8 cellular contexts compared by ENCODE assay signal in genomic region chr10:31697271-31698168, GRCh38.
A peak's percentile ranks its signal among the peaks of the same experiment; 100 is the strongest.
DNase-seq lines count a peak whose midpoint lies in the region; ATAC-seq and TF ChIP-seq lines count a peak whose summit lies in the region.

No MANE protein-coding gene starts in this region.

- peak overlapping the region; percentile 93 for H2AFZ ChIP-seq in osteoblast (ENCODE audit: low read length)

- CTCF ChIA-PET in activated CD4-positive, alpha-beta memory T cell treated with anti-CD3 and anti-CD28 coated beads for 36 hours (lab: Charles Lee): no interaction called here
- CTCF ChIA-PET in CD4-positive, alpha-beta memory T cell (lab: Charles Lee; ENCODE audit: partially characterized antibody): no interaction called here

- peaks cover 24% of the 10 kb centered on the region for H3K4me1 ChIP-seq in osteoblast (ENCODE audit: insufficient read depth, low read length)
- no peaks in the 10 kb centered on the region for H3K4me1 ChIP-seq in CD4-positive, alpha-beta memory T cell (ENCODE audit: insufficient read depth, low read length)

- peak overlapping the region; percentile 86 for H3K27ac ChIP-seq in osteoblast (ENCODE audit: low read depth, low read length)
- no peak overlapping the region for H3K27ac ChIP-seq in CD4-positive, alpha-beta memory T cell (ENCODE audit: low read depth, low read length)

- H3K36me3 ChIP-seq in osteoblast (ENCODE audit: insufficient read depth, low read length): no peaks in the 10 kb centered on the region
- H3K36me3 ChIP-seq in CD4-positive, alpha-beta memory T cell (ENCODE audit: insufficient read depth, low read length): no peaks in the 10 kb centered on the region

- no peaks in the 10 kb centered on the region for H3K4me1 Mint-ChIP-seq in activated CD4-positive, alpha-beta memory T cell treated with anti-CD3 and anti-CD28 coated beads for 36 hours (ENCODE audit: low read depth)
- H3K4me1 Mint-ChIP-seq in CD4-positive, alpha-beta memory T cell: no peaks in the 10 kb centered on the region

- no peaks in the 10 kb centered on the region for H3K27me3 Mint-ChIP-seq in activated CD4-positive, alpha-beta memory T cell treated with anti-CD3 and anti-CD28 coated beads for 36 hours
- H3K27me3 Mint-ChIP-seq in CD4-positive, alpha-beta memory T cell: no peaks in the 10 kb centered on the region

- TF ChIP-seq CTCF in osteoblast (IDR thresholded peaks at IDR 0.05; ENCODE audit: extremely low read depth, low read depth, low read length): no peak

- peak overlapping the region; percentile 29 for H3K4me3 ChIP-seq in osteoblast (ENCODE audit: insufficient read depth, low read length)
- H3K4me3 ChIP-seq in CD4-positive, alpha-beta memory T cell (ENCODE audit: low read length in 2 of 2): no peak overlapping the region

- no peaks in the 10 kb centered on the region for H4K20me1 ChIP-seq in osteoblast (ENCODE audit: insufficient read depth, low read length)

- H3K36me3 Mint-ChIP-seq in activated CD4-positive, alpha-beta memory T cell treated with anti-CD3 and anti-CD28 coated beads for 36 hours: no peaks in the 10 kb centered on the region
- no peaks in the 10 kb centered on the region for H3K36me3 Mint-ChIP-seq in CD4-positive, alpha-beta memory T cell

- no peak overlapping the region for H3K27ac Mint-ChIP-seq in activated CD4-positive, alpha-beta memory T cell treated with anti-CD3 and anti-CD28 coated beads for 36 hours
- no peak overlapping the region for H3K27ac Mint-ChIP-seq in CD4-positive, alpha-beta memory T cell

- intact Hi-C loops in activated CD4-positive, alpha-beta memory T cell treated with anti-CD3 and anti-CD28 coated beads for 36 hours (cut with micrococcal nuclease): no loop called here
- intact Hi-C loops in CD4-positive, alpha-beta memory T cell (cut with micrococcal nuclease): no loop called here

- no peaks in the 10 kb centered on the region for H3K79me2 ChIP-seq in osteoblast (ENCODE audit: insufficient read depth, low read length)

- peak; percentile 88 for DNase-seq in AG20443 (ENCODE audit: low spot score)
- DNase-seq in fibroblast of the conjunctiva (ENCODE audit: low read depth): peak; percentile 30
- DNase-seq in osteoblast (ENCODE audit: insufficient read length, low spot score, missing footprints): peak; percentile 94
- no peak for DNase-seq in activated CD4-positive, alpha-beta memory T cell treated with anti-CD3 and anti-CD28 coated beads for 36 hours
- DNase-seq in CD4-positive, alpha-beta memory T cell: no peak

- H3K4me3 Mint-ChIP-seq in activated CD4-positive, alpha-beta memory T cell treated with anti-CD3 and anti-CD28 coated beads for 36 hours: no peak overlapping the region
- no peak overlapping the region for H3K4me3 Mint-ChIP-seq in CD4-positive, alpha-beta memory T cell

- POLR2A ChIA-PET in activated CD4-positive, alpha-beta memory T cell treated with anti-CD3 and anti-CD28 coated beads for 36 hours (lab: Charles Lee): no interaction called here
- POLR2A ChIA-PET in CD4-positive, alpha-beta memory T cell (lab: Charles Lee; ENCODE audit: partially characterized antibody): no interaction called here

- H3K27me3 ChIP-seq in osteoblast (ENCODE audit: insufficient read depth, low read length): no peaks in the 10 kb centered on the region
- no peaks in the 10 kb centered on the region for H3K27me3 ChIP-seq in CD4-positive, alpha-beta memory T cell (ENCODE audit: insufficient read depth, low read length)

- peak overlapping the region; percentile 66 for H3K4me2 ChIP-seq in osteoblast (ENCODE audit: insufficient read depth, low read length)

- no peaks in the 10 kb centered on the region for H3K9me3 ChIP-seq in osteoblast (ENCODE audit: low read depth, low read length)
- H3K9me3 ChIP-seq in CD4-positive, alpha-beta memory T cell (ENCODE audit: control insufficient read depth in 1 of 2, low read length in 2 of 2): no peaks in the 10 kb centered on the region

- ATAC-seq in HG03025 (IDR thresholded peaks at IDR 0.05; ENCODE audit: low FRiP score, unreplicated experiment) (no peak), GM18868 (IDR thresholded peaks at IDR 0.05; ENCODE audit: unreplicated experiment) (no peak)

- no peaks in the 10 kb centered on the region for H3K9me3 Mint-ChIP-seq in activated CD4-positive, alpha-beta memory T cell treated with anti-CD3 and anti-CD28 coated beads for 36 hours
- peaks cover 0 to 2% (median 0%) of the 10 kb centered on the region in 8 donors for H3K9me3 Mint-ChIP-seq in CD4-positive, alpha-beta memory T cell

TF ChIP-seq in PFSK-1, 5 proteins besides CTCF, POLR2A, EP300 and RAD21:
- TF ChIP-seq TAF1 (IDR thresholded peaks at IDR 0.05; ENCODE audit: borderline replicate concordance, insufficient read depth, low read length) (peak; percentile 25; the same call in 1 of the 2 replicates), FOXP2 (optimal IDR thresholded peaks at IDR 0.05; ENCODE audit: borderline replicate concordance, extremely low read depth, extremely low read length, insufficient read depth) (peak; percentile 73), REST (IDR thresholded peaks at IDR 0.05; ENCODE audit: insufficient read depth in 1 of 2, low read depth in 2 of 2, low read length in 2 of 2) (no peak), SIN3A (IDR thresholded peaks at IDR 0.05; ENCODE audit: borderline replicate concordance, insufficient read depth, low read length) (peak; percentile 97; the same call in 1 of the 2 replicates), POLR2AphosphoS5 (IDR thresholded peaks at IDR 0.05; ENCODE audit: low read depth, low read length) (no peak)

Comparison
In these comparisons a context has a peak if more than half of its experiments do, and no peak if none do; other contexts are left out.
1. DNase-seq: peak in AG20443 (single experiment), fibroblast of the conjunctiva (single experiment) and osteoblast (single experiment); none in activated CD4-positive, alpha-beta memory T cell treated with anti-CD3 and anti-CD28 coated beads for 36 hours (single experiment) and CD4-positive, alpha-beta memory T cell (0 of 5).